1 cellular context compared by ENCODE assay signal in the genomic region with DNA sequence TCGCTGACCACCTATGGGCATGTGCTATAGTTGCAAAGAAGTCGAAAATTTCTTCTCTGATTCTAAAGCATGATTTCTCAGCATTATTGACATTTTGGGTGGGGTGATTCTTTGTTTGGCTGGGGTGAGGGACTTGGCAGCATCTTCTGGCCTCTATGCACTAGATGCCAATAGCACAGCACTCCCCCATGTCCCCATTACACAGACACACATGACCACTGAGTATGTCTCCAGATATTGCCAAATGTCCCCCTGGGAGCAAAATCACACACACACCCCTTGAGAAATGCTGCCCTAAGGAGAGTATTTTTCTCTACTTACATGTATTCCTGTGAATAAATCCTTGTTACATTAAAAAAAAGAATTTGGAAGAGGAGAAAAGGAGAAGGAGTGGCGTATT.
TF ChIP-seq lines count a peak whose summit lies in the region.

No MANE protein-coding gene starts in this region.

TF ChIP-seq in H1, 55 proteins besides CTCF, POLR2A, EP300 and RAD21:
- TF ChIP-seq POU5F1 (IDR thresholded peaks at IDR 0.05; ENCODE audit: low read depth, low read length): no peak
- no peak for TF ChIP-seq CREB1 (IDR thresholded peaks at IDR 0.05)
- no peak for TF ChIP-seq RNF2 (IDR thresholded peaks at IDR 0.05; ENCODE audit: borderline replicate concordance, low read depth, low read length, missing control alignments, poor library complexity, severe bottlenecking)
- TF ChIP-seq, protein P1, sequence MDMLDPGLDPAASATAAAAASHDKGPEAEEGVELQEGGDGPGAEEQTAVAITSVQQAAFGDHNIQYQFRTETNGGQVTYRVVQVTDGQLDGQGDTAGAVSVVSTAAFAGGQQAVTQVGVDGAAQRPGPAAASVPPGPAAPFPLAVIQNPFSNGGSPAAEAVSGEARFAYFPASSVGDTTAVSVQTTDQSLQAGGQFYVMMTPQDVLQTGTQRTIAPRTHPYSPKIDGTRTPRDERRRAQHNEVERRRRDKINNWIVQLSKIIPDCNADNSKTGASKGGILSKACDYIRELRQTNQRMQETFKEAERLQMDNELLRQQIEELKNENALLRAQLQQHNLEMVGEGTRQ (IDR thresholded peaks at IDR 0.05; ENCODE audit: low read length): no peak
